In genomic region chrX:40093586-40093985, GRCh38 we compare ENCODE assay signal across 9 cellular contexts. TPM values are rescaled to one million over a fixed set of nuclear protein-coding genes. Genes with fewer than 3 reads are reported as not detected.
DNase-seq lines count a peak whose midpoint lies in the region; ATAC-seq, FAIRE-seq and TF ChIP-seq lines count a peak whose summit lies in the region.
"Had no signal": no experiment of that assay in that cellular context is flagged by ENCODE, and none has a peak within 500 bp of the region (broad histone marks: within the 10 kb centered on the region; RNA-seq: fewer than 3 reads in every experiment).

No MANE protein-coding gene starts in this region.

- 83% methylated on average over 10 of the region's 10 CpGs for WGBS in thymus

- no peak overlapping the region for H3K27ac ChIP-seq in kidney (ENCODE audit: low read depth in 2 of 2, low read length in 2 of 2)
- H3K27ac ChIP-seq in thymus (ENCODE audit: low read depth), result no peak overlapping the region

- intact Hi-C loops in kidney (cut with DNase I), result no loop called here

- H3K4me1 Mint-ChIP-seq in activated naive CD4-positive, alpha-beta T cell treated with anti-CD3 and anti-CD28 coated beads, Interleukin-2, amount 50 U/mL, for 24 hours, result peaks cover 37% of the 10 kb centered on the region
- peaks cover 32% of the 10 kb centered on the region for H3K4me1 Mint-ChIP-seq in activated naive CD8-positive, alpha-beta T cell treated with anti-CD3 and anti-CD28 coated beads, Interleukin-2, amount 10 ng/mL, durations not matched to agents 7 days and 5 days

- H3K4me3 ChIP-seq in kidney (ENCODE audit: low read length in 2 of 2), result peak overlapping the region; percentile 38 to 66
- peak overlapping the region; percentile 77 for H3K4me3 ChIP-seq in thymus (ENCODE audit: low read length)

- peaks cover 3% of the 10 kb centered on the region for H3K36me3 Mint-ChIP-seq in activated naive CD4-positive, alpha-beta T cell treated with anti-CD3 and anti-CD28 coated beads, Interleukin-2, amount 50 U/mL, for 24 hours
- peaks cover 11 to 15% of the 10 kb centered on the region in 2 donors for H3K36me3 Mint-ChIP-seq in activated naive CD4-positive, alpha-beta T cell treated with anti-CD3 and anti-CD28 coated beads, Interleukin-2, amount 50 U/mL, for 72 hours
- peaks cover 8% of the 10 kb centered on the region for H3K36me3 Mint-ChIP-seq in activated naive CD8-positive, alpha-beta T cell treated with anti-CD3 and anti-CD28 coated beads, Interleukin-2, amount 10 ng/mL, durations not matched to agents 7 days and 5 days

- POLR2A ChIA-PET in activated naive CD8-positive, alpha-beta T cell treated with anti-CD3 and anti-CD28 coated beads, Interleukin-2, amount 10 ng/mL, durations not matched to agents 7 days and 5 days (lab: Charles Lee), result interaction anchor here (1.2 to 1.3 kb wide), 2 partner anchors 9 to 80 kb away, joined by 3 to 5 read pairs; no protein-coding TSS in a partner anchor

- H3K4me3 Mint-ChIP-seq in activated naive CD4-positive, alpha-beta T cell treated with anti-CD3 and anti-CD28 coated beads, Interleukin-2, amount 50 U/mL, for 24 hours, result peak overlapping the region; percentile 94
- H3K4me3 Mint-ChIP-seq in activated naive CD8-positive, alpha-beta T cell treated with anti-CD3 and anti-CD28 coated beads, Interleukin-2, amount 10 ng/mL, durations not matched to agents 7 days and 5 days, result peak overlapping the region; percentile 94

- H3K27ac Mint-ChIP-seq in activated naive CD4-positive, alpha-beta T cell treated with anti-CD3 and anti-CD28 coated beads, Interleukin-2, amount 50 U/mL, for 24 hours, result no peak overlapping the region
- H3K27ac Mint-ChIP-seq in activated naive CD4-positive, alpha-beta T cell treated with anti-CD3 and anti-CD28 coated beads, Interleukin-2, amount 50 U/mL, for 72 hours, result no peak overlapping the region
- no peak overlapping the region for H3K27ac Mint-ChIP-seq in activated naive CD8-positive, alpha-beta T cell treated with anti-CD3 and anti-CD28 coated beads, Interleukin-2, amount 10 ng/mL, durations not matched to agents 7 days and 5 days

- no peak for ATAC-seq in activated naive CD4-positive, alpha-beta T cell treated with anti-CD3 and anti-CD28 coated beads, Interleukin-2, amount 50 U/mL, for 72 hours
- ATAC-seq in activated naive CD8-positive, alpha-beta T cell treated with anti-CD3 and anti-CD28 coated beads, Interleukin-2, amount 10 ng/mL, durations not matched to agents 7 days and 5 days (ENCODE audit: low read depth), result no peak
- ATAC-seq in GM21737 (IDR thresholded peaks at IDR 0.05; ENCODE audit: unreplicated experiment), result no peak

- H3K27me3 ChIP-seq in thymus (ENCODE audit: control insufficient read depth, insufficient read depth), result no peaks in the 10 kb centered on the region

- H3K9me3 Mint-ChIP-seq in activated naive CD4-positive, alpha-beta T cell treated with anti-CD3 and anti-CD28 coated beads, Interleukin-2, amount 50 U/mL, for 24 hours, result no peaks in the 10 kb centered on the region
- no peaks in the 10 kb centered on the region for H3K9me3 Mint-ChIP-seq in activated naive CD4-positive, alpha-beta T cell treated with anti-CD3 and anti-CD28 coated beads, Interleukin-2, amount 50 U/mL, for 72 hours
- H3K9me3 Mint-ChIP-seq in activated naive CD8-positive, alpha-beta T cell treated with anti-CD3 and anti-CD28 coated beads, Interleukin-2, amount 10 ng/mL, durations not matched to agents 7 days and 5 days, result no peaks in the 10 kb centered on the region

- H3K27me3 Mint-ChIP-seq in activated naive CD4-positive, alpha-beta T cell treated with anti-CD3 and anti-CD28 coated beads, Interleukin-2, amount 50 U/mL, for 24 hours, result no peaks in the 10 kb centered on the region
- no peaks in the 10 kb centered on the region for H3K27me3 Mint-ChIP-seq in activated naive CD8-positive, alpha-beta T cell treated with anti-CD3 and anti-CD28 coated beads, Interleukin-2, amount 10 ng/mL, durations not matched to agents 7 days and 5 days

- H3K9me3 ChIP-seq in kidney (ENCODE audit: control insufficient read depth in 1 of 2, low read length in 2 of 2) (no peaks in the 10 kb centered on the region), thymus (ENCODE audit: control insufficient read depth) (no peaks in the 10 kb centered on the region)

- no peak for FAIRE-seq in kidney (lab: Jason Lieb, UNC)
- FAIRE-seq: D721Med had no signal

- in situ Hi-C loops in G401 (cut with HindIII; ENCODE audit: low sequenced_read_pairs), result no loop called here

- no peak for TF ChIP-seq CTCF in kidney (IDR thresholded peaks at IDR 0.05; ENCODE audit: borderline replicate concordance, extremely low read depth, insufficient read depth)

- peak overlapping the region in 1 of 2 donors; percentile 26 for H3K9ac ChIP-seq in kidney (ENCODE audit: low read length in 2 of 2)

- no peak for DNase-seq in activated naive CD4-positive, alpha-beta T cell treated with anti-CD3 and anti-CD28 coated beads, Interleukin-2, amount 50 U/mL, for 72 hours (ENCODE audit: low spot score in 2 of 2)
- DNase-seq in activated naive CD8-positive, alpha-beta T cell treated with anti-CD3 and anti-CD28 coated beads, Interleukin-2, amount 10 ng/mL, durations not matched to agents 7 days and 5 days, result no peak
- DNase-seq in kidney (no peak), iPS-NIHi7 (ENCODE audit: extremely low spot score) (no peak), G401 (ENCODE audit: low spot score) (no peak)

- H3K36me3 ChIP-seq in kidney (ENCODE audit: control insufficient read depth in 1 of 2, insufficient read depth in 2 of 2, low read length in 2 of 2) (no peaks in the 10 kb centered on the region), thymus (ENCODE audit: control insufficient read depth, insufficient read depth) (no peaks in the 10 kb centered on the region)

- H3K4me1 ChIP-seq in kidney (ENCODE audit: control insufficient read depth in 1 of 2, insufficient read depth in 1 of 2, low read depth in 1 of 2, low read length in 2 of 2) (peaks cover 0 to 16% of the 10 kb centered on the region in 2 donors), thymus (ENCODE audit: control insufficient read depth, insufficient read depth, low read length) (peaks cover 15% of the 10 kb centered on the region)

RNA-seq across cellular contexts. Expression of gene BCOR, which starts 4.2 kb away (rescaled TPM):
- 10 to 100 TPM; 46.9 to 48.3 TPM for total RNA-seq in activated naive CD4-positive, alpha-beta T cell treated with anti-CD3 and anti-CD28 coated beads, Interleukin-2, amount 50 U/mL, for 72 hours
- total RNA-seq in activated naive CD8-positive, alpha-beta T cell treated with anti-CD3 and anti-CD28 coated beads, Interleukin-2, amount 10 ng/mL, durations not matched to agents 7 days and 5 days, result 10 to 100 TPM; 44.7 to 46.4 TPM
- 33.9 TPM for total RNA-seq in kidney
- polyA plus RNA-seq in kidney (ENCODE audit: insufficient read depth, low read depth, low replicate concordance) (7.7 TPM), thymus (24.4 TPM)
- total RNA-seq in G401 (2014; rRNA removed; shearing (Covaris generic)), result 21.3 and 28.8 TPM in 2 replicates
